Comparison of ENCODE assay signal across 18 cellular contexts in the genomic region with DNA sequence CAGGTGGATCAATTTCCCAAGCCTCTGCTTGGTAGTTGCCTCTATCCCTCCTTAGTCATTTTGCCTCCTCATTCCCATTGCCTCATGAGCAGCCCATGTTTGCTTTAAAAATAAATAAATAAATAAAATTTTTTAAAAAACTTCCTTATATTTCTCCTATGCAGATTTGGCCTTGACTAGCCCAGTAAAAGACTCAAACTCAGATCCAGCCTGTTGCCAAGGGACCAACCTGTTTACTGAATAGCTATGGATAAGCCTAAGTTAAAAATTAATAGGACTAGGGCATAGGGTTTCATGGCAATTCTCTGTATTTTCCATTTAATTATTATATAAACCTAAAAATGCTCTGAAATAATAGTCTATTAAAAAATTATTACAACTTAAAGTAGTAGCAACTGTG.
DNase-seq lines count a peak whose midpoint lies in the region; TF ChIP-seq lines count a peak whose summit lies in the region.
"Had no signal": no experiment of that assay in that cellular context is flagged by ENCODE, and none has a peak within 500 bp of the region (broad histone marks: within the 10 kb centered on the region; RNA-seq: fewer than 3 reads in every experiment).

No MANE protein-coding gene starts in this region.

- 0 out of 2 replicates have a peak overlapping the region, but pooled peaks have one; percentile 26 for H3K27ac ChIP-seq in VCaP
- H3K27ac ChIP-seq in right atrium auricular region, result no peak overlapping the region
- H3K27ac ChIP-seq: BLaER1 treated with 17β-estradiol and CSF1 and Interleukin-3, amounts not matched to agents 10 nM and 100 nM had no signal

- peaks cover 17% of the 10 kb centered on the region for H3K9me3 Mint-ChIP-seq in Calu3 (ENCODE audit: low read depth, unreplicated experiment)

- no peaks in the 10 kb centered on the region for H3K27me3 Mint-ChIP-seq in Calu3 (ENCODE audit: unreplicated experiment)
- H3K27me3 Mint-ChIP-seq: CD4-positive, alpha-beta T cell had no signal

- CTCF ChIA-PET in Calu3 (lab: Charles Lee), result no interaction called here

- no peak overlapping the region for H3K4me3 ChIP-seq in right atrium auricular region
- H3K4me3 ChIP-seq: BLaER1 treated with 17β-estradiol and CSF1 and Interleukin-3, amounts not matched to agents 10 nM and 100 nM had no signal

- DNase-seq in Calu3 (peak; percentile 4), HT-29 (ENCODE audit: low spot score) (peak; percentile 10), DMS114 treated with DMSO at 0.1 percent for 48 hours (lab: John Stamatoyannopoulos, UW; ENCODE audit: unreplicated experiment) (no peak), T-helper 1 cell (no peak), H4 (ENCODE audit: low spot score) (no peak), right atrium auricular region (ENCODE audit: low spot score) (no peak)
- DNase-seq: AML-193; BE2C; CD4-positive, alpha-beta T cell; CD8-positive, alpha-beta memory T cell; EL; GF-D8; GOT3; H7; HCEC 1CT had no signal

- H3K36me3 ChIP-seq in right atrium auricular region, result no peaks in the 10 kb centered on the region
- H3K36me3 ChIP-seq: BE2C; BLaER1 treated with 17β-estradiol and CSF1 and Interleukin-3, amounts not matched to agents 10 nM and 100 nM had no signal

- H3K27ac Mint-ChIP-seq in Calu3 (ENCODE audit: unreplicated experiment), result peak overlapping the region; percentile 34
- H3K27ac Mint-ChIP-seq: CD14-positive monocyte; CD4-positive, alpha-beta T cell; CD8-positive, alpha-beta memory T cell had no signal

- H3K9me3 ChIP-seq in right atrium auricular region, result peaks cover 0 to 14% of the 10 kb centered on the region in 2 donors
- H3K9me3 ChIP-seq: BE2C had no signal

- H3K27me3 ChIP-seq in right atrium auricular region, result no peaks in the 10 kb centered on the region
- H3K27me3 ChIP-seq: BE2C; BLaER1 treated with 17β-estradiol and CSF1 and Interleukin-3, amounts not matched to agents 10 nM and 100 nM had no signal

- TF ChIP-seq CTCF in Calu3 (IDR thresholded peaks at IDR 0.05; ENCODE audit: unreplicated experiment), result no peak
- TF ChIP-seq CTCF in VCaP (conservative IDR thresholded peaks at IDR 0.05), result no peak
- no peak for TF ChIP-seq CTCF in right atrium auricular region (IDR thresholded peaks at IDR 0.05)

- no peak overlapping the region for H3K4me3 Mint-ChIP-seq in Calu3 (ENCODE audit: low read depth, unreplicated experiment)
- H3K4me3 Mint-ChIP-seq: CD14-positive monocyte; CD4-positive, alpha-beta T cell; CD8-positive, alpha-beta memory T cell had no signal

- BruUV-seq in Calu3 (replicated peaks; lab: Mats Ljungman, UMichigan), result no TSS peak

- H3K4me1 ChIP-seq in right atrium auricular region, result no peaks in the 10 kb centered on the region
- H3K4me1 ChIP-seq: BE2C had no signal

- no peaks in the 10 kb centered on the region for H3K4me1 Mint-ChIP-seq in Calu3 (ENCODE audit: low read depth, unreplicated experiment)
- H3K4me1 Mint-ChIP-seq: CD8-positive, alpha-beta memory T cell had no signal

- intact Hi-C loops in Calu3 (cut with micrococcal nuclease; ENCODE audit: unreplicated experiment), result no loop called here

- no peaks in the 10 kb centered on the region for H3K36me3 Mint-ChIP-seq in Calu3 (ENCODE audit: insufficient read depth, unreplicated experiment)
- H3K36me3 Mint-ChIP-seq: CD14-positive monocyte; CD8-positive, alpha-beta memory T cell had no signal

Comparison
In these comparisons a context has a peak if more than half of its experiments do, and no peak if none do; other contexts are left out.
1. DNase-seq: peak in Calu3 (single experiment) and HT-29 (single experiment); none in DMS114 treated with DMSO at 0.1 percent for 48 hours (single experiment), T-helper 1 cell (0 of 5), H4 (single experiment) and right atrium auricular region (single experiment).